In the genomic region with DNA sequence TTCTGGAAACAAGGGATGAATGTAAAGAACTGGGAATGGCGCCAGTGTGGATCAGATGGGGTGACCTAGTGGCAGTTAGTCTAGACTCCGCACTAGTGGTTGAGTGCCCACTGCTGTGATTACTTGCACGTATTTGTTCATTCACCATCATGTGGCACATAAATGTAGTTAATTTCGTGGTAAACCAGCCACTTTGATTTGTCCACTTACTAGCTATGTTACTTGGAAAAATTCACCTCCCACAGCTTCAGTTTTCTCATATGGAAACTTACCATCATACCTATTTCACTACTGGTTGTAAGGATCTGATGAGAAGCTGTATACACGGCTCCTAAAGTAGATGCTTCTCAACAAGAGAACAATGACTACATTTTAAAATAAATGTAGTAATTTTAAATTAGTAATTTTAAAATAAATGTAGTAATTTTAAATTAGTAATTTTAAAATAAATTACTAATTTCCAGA, we compare ENCODE assay signal across 8 cellular contexts. TPM values are rescaled to one million over a fixed set of nuclear protein-coding genes. Genes with fewer than 3 reads are reported as not detected.
A peak's percentile ranks its signal among the peaks of the same experiment; 100 is the strongest.
DNase-seq lines count a peak whose midpoint lies in the region; ATAC-seq, FAIRE-seq and TF ChIP-seq lines count a peak whose summit lies in the region.

No MANE protein-coding gene starts in this region.

- H3K9me3 ChIP-seq in endothelial cell of umbilical vein (replicated peaks; ENCODE audit: control insufficient read depth, insufficient read depth, low read length), result no peaks in the 10 kb centered on the region

- H3K27me3 ChIP-seq in KMS-11 (ENCODE audit: insufficient read depth, low read depth) (no peaks in the 10 kb centered on the region), endothelial cell of umbilical vein (ENCODE audit: control insufficient read depth in 2 of 2, insufficient read depth in 2 of 2, low read length in 2 of 2) (no peaks in the 10 kb centered on the region), rectal smooth muscle tissue (ENCODE audit: control insufficient read depth, insufficient read depth, low read length) (peaks cover 2% of the 10 kb centered on the region)

- no peak overlapping the region for H3K27ac ChIP-seq in KMS-11
- peak overlapping the region; percentile 15 for H3K27ac ChIP-seq in endothelial cell of umbilical vein (ENCODE audit: insufficient read depth, low read depth, low read length)
- H3K27ac ChIP-seq in rectal smooth muscle tissue (ENCODE audit: low read depth, low read length), result peak overlapping the region; percentile 80

- peak overlapping the region; percentile 92 for H2AFZ ChIP-seq in KMS-11 (ENCODE audit: low read depth)
- H2AFZ ChIP-seq in endothelial cell of umbilical vein (ENCODE audit: low read depth, low read length), result peak overlapping the region; percentile 87

- H3K79me2 ChIP-seq in KMS-11 (ENCODE audit: insufficient read depth, low read depth) (no peaks in the 10 kb centered on the region), endothelial cell of umbilical vein (ENCODE audit: control insufficient read depth, insufficient read depth, low read length) (peaks cover 2% of the 10 kb centered on the region)

- no TSS peak for BruUV-seq in endothelial cell of umbilical vein (replicated peaks; lab: Mats Ljungman, UMichigan)

- H3K4me3 ChIP-seq in KMS-11 (IDR thresholded peaks at IDR 0.05; ENCODE audit: insufficient read depth, low read depth, low read length) (no peak overlapping the region), endothelial cell of umbilical vein (replicated peaks in 1 of 3; ENCODE audit: insufficient read depth in 1 of 3, low read depth in 1 of 3, low read length in 3 of 3) (peak overlapping the region in 2 of 3 experiments; percentile 34 to 85), rectal smooth muscle tissue (ENCODE audit: low read length) (peak overlapping the region; percentile 82)

- POLR2A ChIA-PET in endothelial cell of umbilical vein (lab: Charles Lee), result no interaction called here

- H3K9me1 ChIP-seq in endothelial cell of umbilical vein (replicated peaks; ENCODE audit: control insufficient read depth, extremely low read depth, insufficient read depth, low read length), result no peaks in the 10 kb centered on the region

- TF ChIP-seq POLR2A in endothelial cell of umbilical vein (IDR thresholded peaks at IDR 0.05; ENCODE audit: low read depth, low read length), result peak; percentile 11

- DNase-seq in endothelial cell of umbilical vein (ENCODE audit: low read depth, low spot score) (no peak), NCI-H226 (no peak), NCI-H510A treated with DMSO at 0.1 percent for 48 hours (lab: John Stamatoyannopoulos, UW) (no peak)

- H3K36me3 ChIP-seq in KMS-11 (ENCODE audit: insufficient read depth), result no peaks in the 10 kb centered on the region
- no peaks in the 10 kb centered on the region for H3K36me3 ChIP-seq in endothelial cell of umbilical vein (ENCODE audit: control insufficient read depth in 2 of 2, extremely low read depth in 1 of 2, insufficient read depth in 2 of 2, low read length in 2 of 2)
- H3K36me3 ChIP-seq in rectal smooth muscle tissue (ENCODE audit: control insufficient read depth, insufficient read depth, low read length), result no peaks in the 10 kb centered on the region

- H3K4me2 ChIP-seq in KMS-11, result peak overlapping the region; percentile 42; the same call in 1 of the 2 replicates
- H3K4me2 ChIP-seq in endothelial cell of umbilical vein (ENCODE audit: insufficient read depth, low read length), result peak overlapping the region; percentile 43

- CTCF ChIA-PET in endothelial cell of umbilical vein (lab: Charles Lee), result no interaction called here

- intact Hi-C loops in endothelial cell of umbilical vein (cut with micrococcal nuclease), result loop anchor here (1.0 to 10.0 kb wide), 3 partner anchors 75 to 365 kb away; no protein-coding TSS in a partner anchor

- H4K20me1 ChIP-seq in KMS-11 (ENCODE audit: insufficient read depth) (no peaks in the 10 kb centered on the region), endothelial cell of umbilical vein (replicated peaks; ENCODE audit: control insufficient read depth, extremely low read depth, insufficient read depth, low read length) (no peaks in the 10 kb centered on the region)

- H3K9ac ChIP-seq in KMS-11 (peak overlapping the region; percentile 38; the same call in 1 of the 2 replicates), endothelial cell of umbilical vein (replicated peaks; ENCODE audit: extremely low read depth, insufficient read depth, low read length) (peak overlapping the region; percentile 79), rectal smooth muscle tissue (ENCODE audit: low read length) (no peak overlapping the region)

- dilution Hi-C loops in endothelial cell of umbilical vein (cut with MboI; ENCODE audit: extremely low pct_ligation_motif_present, low sequenced_read_pairs), result no loop called here

- peak; percentile 25 for ATAC-seq in GM18870 (IDR thresholded peaks at IDR 0.05; ENCODE audit: unreplicated experiment)
- no peak for ATAC-seq in GM21515 (IDR thresholded peaks at IDR 0.05; ENCODE audit: unreplicated experiment)
- no peak for ATAC-seq in HG02970 (IDR thresholded peaks at IDR 0.05; ENCODE audit: low FRiP score, unreplicated experiment)

- no peak for FAIRE-seq in endothelial cell of umbilical vein (lab: Jason Lieb, UNC)

- H3K4me1 ChIP-seq in KMS-11 (ENCODE audit: low read depth, poor library complexity, severe bottlenecking) (peaks cover 17% of the 10 kb centered on the region), endothelial cell of umbilical vein (ENCODE audit: control insufficient read depth, extremely low read depth, insufficient read depth, low read length) (peaks cover 3% of the 10 kb centered on the region), rectal smooth muscle tissue (ENCODE audit: control insufficient read depth, insufficient read depth, low read length) (no peaks in the 10 kb centered on the region)

- TF ChIP-seq CTCF in KMS-11 (conservative IDR thresholded peaks at IDR 0.05; ENCODE audit: low read depth, low read length) (no peak), endothelial cell of umbilical vein (IDR thresholded peaks at IDR 0.05; ENCODE audit: extremely low read depth in 1 of 2, insufficient read depth in 1 of 2, low read depth in 1 of 2, low read length in 2 of 2) (no peak)

TF ChIP-seq in endothelial cell of umbilical vein, 7 proteins besides CTCF, POLR2A, EP300 and RAD21:
- TF ChIP-seq JUN (IDR thresholded peaks at IDR 0.05; ENCODE audit: borderline replicate concordance, insufficient read depth, insufficient read length, low read depth) (no peak), GATA2 (IDR thresholded peaks at IDR 0.05; ENCODE audit: insufficient read depth, insufficient read length, low read depth, low read length) (no peak), MYC (IDR thresholded peaks at IDR 0.05; ENCODE audit: low read depth, low read length) (no peak), EZH2 (IDR thresholded peaks at IDR 0.05; ENCODE audit: borderline replicate concordance, low read depth, low read length, severe bottlenecking) (no peak), POLR2AphosphoS5 (IDR thresholded peaks at IDR 0.05; ENCODE audit: insufficient read depth, low read depth, low read length) (no peak), FOS (IDR thresholded peaks at IDR 0.05; ENCODE audit: borderline replicate concordance, insufficient read depth, low read length) (no peak)
- TF ChIP-seq, protein P1, sequence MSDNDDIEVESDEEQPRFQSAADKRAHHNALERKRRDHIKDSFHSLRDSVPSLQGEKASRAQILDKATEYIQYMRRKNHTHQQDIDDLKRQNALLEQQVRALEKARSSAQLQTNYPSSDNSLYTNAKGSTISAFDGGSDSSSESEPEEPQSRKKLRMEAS (IDR thresholded peaks at IDR 0.05; ENCODE audit: insufficient read depth, insufficient read length), result no peak

RNA-seq across cellular contexts. Expression of a gene that starts 0.4 kb away (rescaled TPM):
- total RNA-seq in endothelial cell of umbilical vein, result 22.8 and 25.8 TPM in 2 replicates
- polyA plus RNA-seq in endothelial cell of umbilical vein, result 7.0 and 9.3 TPM in 2 replicates
- 10.6 and 10.8 TPM in 2 replicates for polyA plus RNA-seq in endothelial cell of umbilical vein (2011; cell fraction: cytosol; rRNA removed)
- 4.6 and 5.5 TPM in 2 replicates for polyA plus RNA-seq in endothelial cell of umbilical vein (2011; cell fraction: nucleus; rRNA removed)
- 26.3 and 32.2 TPM in 2 replicates for polyA plus RNA-seq in endothelial cell of umbilical vein (2012)
- polyA minus RNA-seq in endothelial cell of umbilical vein, result 11.2 and 14.1 TPM in 2 replicates
- 11.4 TPM for polyA minus RNA-seq in endothelial cell of umbilical vein (2011; cell fraction: cytosol; rRNA and poly(A)+ RNA removed)
- polyA minus RNA-seq in endothelial cell of umbilical vein (2011; cell fraction: nucleus; rRNA and poly(A)+ RNA removed), result 2.9 and 3.2 TPM in 2 replicates
